ENCODE assay signal across 16 cellular contexts in genomic region chr7:157556339-157556944, GRCh38.
"Had no signal": no experiment of that assay in that cellular context is flagged by ENCODE, and none has a peak within 500 bp of the region (broad histone marks: within the 10 kb centered on the region; RNA-seq: fewer than 3 reads in every experiment).

No MANE protein-coding gene starts in this region.

- ATAC-seq: activated CD8-positive, alpha-beta T cell treated with anti-CD3 and anti-CD28 coated beads for 36 hours; effector memory CD8-positive, alpha-beta T cell; gastroesophageal sphincter; mucosa of descending colon had no signal

- H3K27me3 ChIP-seq: neutrophil, suprapubic skin, upper lobe of left lung had no signal

- H3K27ac ChIP-seq: gastroesophageal sphincter, neutrophil, suprapubic skin, VCaP had no signal

- DNase-seq: activated CD8-positive, alpha-beta memory T cell treated with anti-CD3 and anti-CD28 coated beads, Interleukin-2, amount 50 U/mL, for 4 hours; activated CD8-positive, alpha-beta T cell treated with anti-CD3 and anti-CD28 coated beads for 36 hours; activated gamma-delta T cell treated with Interleukin-2 at 50 U/mL for 16 hours; activated T-cell treated with anti-CD3 and anti-CD28 coated beads, Interleukin-2, amount 50 U/mL, for 48 hours; anterior cingulate cortex; dermis blood vessel endothelial cell; effector memory CD8-positive, alpha-beta T cell; mammary epithelial cell; naive thymus-derived CD4-positive, alpha-beta T cell; upper lobe of left lung had no signal

- H3K4me3 ChIP-seq: gastroesophageal sphincter, mucosa of descending colon, suprapubic skin, upper lobe of left lung had no signal

- FAIRE-seq: islet of Langerhans had no signal

- H3K36me3 ChIP-seq: gastroesophageal sphincter, neutrophil, suprapubic skin, upper lobe of left lung had no signal

- H3K9me3 ChIP-seq: gastroesophageal sphincter, mucosa of descending colon, neutrophil, suprapubic skin, upper lobe of left lung had no signal

- H3K4me1 ChIP-seq: gastroesophageal sphincter, suprapubic skin had no signal
